In the genomic region with DNA sequence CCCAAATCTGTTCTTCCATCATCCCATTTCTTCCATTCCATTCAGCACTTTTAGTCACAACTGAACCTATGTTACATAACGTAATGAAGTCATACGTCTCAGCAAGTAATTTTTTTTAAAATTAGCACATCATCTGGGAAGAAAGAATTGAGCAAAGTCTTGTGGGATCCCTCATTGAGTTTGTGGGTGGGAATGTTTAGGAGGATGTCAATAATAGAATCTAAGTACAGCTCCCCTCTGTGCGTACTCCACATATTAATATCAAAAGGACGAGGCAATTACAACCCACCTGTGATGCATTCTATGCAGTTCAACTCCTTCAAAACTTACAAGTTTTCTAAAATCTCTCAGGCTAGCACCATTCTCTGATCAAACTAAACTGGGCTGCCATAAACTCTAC, we compare ENCODE assay signal across 33 cellular contexts.
"Had no signal": no experiment of that assay in that cellular context is flagged by ENCODE, and none has a peak within 500 bp of the region (broad histone marks: within the 10 kb centered on the region; RNA-seq: fewer than 3 reads in every experiment).

No MANE protein-coding gene starts in this region.

- H3K4me2 ChIP-seq: KMS-11 had no signal

- H3K9ac ChIP-seq: KMS-11 had no signal

- H3K27me3 ChIP-seq: MG63 had no signal

- H3K27ac ChIP-seq: KMS-11 had no signal

- H3K36me3 ChIP-seq: MG63 had no signal

- H3K4me3 ChIP-seq: MG63 had no signal

- DNase-seq: Karpas-422, Kasumi-1, MG63, MM.1S, MV-4-11, NCI-H1048, NCI-H1092, NCI-H1092 treated with DMSO at 0.1 percent for 48 hours, NCI-H1105, NCI-H1105 treated with DMSO at 0.1 percent for 48 hours, NCI-H1417 treated with DMSO at 0.1 percent for 48 hours, NCI-H1436, NCI-H1436 treated with DMSO at 0.1 percent for 48 hours, NCI-H146, NCI-H1694, NCI-H1694 treated with DMSO at 0.1 percent for 48 hours, NCI-H187, NCI-H187 treated with DMSO at 0.1 percent for 48 hours, NCI-H1930, NCI-H2029, NCI-H2029 treated with DMSO at 0.1 percent for 48 hours, NCI-H2081, NCI-H2081 treated with DMSO at 0.1 percent for 48 hours, NCI-H2107, NCI-H2171, NCI-H2171 treated with DMSO at 0.1 percent for 48 hours, NCI-H2227 treated with DMSO at 0.1 percent for 48 hours, NCI-H226, NCI-H345, NCI-H446, NCI-H446 treated with DMSO at 0.1 percent for 48 hours, NCI-H510A had no signal

- H3K9me3 ChIP-seq: MG63 had no signal
